23 cellular contexts compared by ENCODE assay signal in genomic region chr1:63659448-63659847, GRCh38.
A peak's percentile ranks its signal among the peaks of the same experiment; 100 is the strongest.
DNase-seq lines count a peak whose midpoint lies in the region; ATAC-seq and TF ChIP-seq lines count a peak whose summit lies in the region.
"Had no signal": no experiment of that assay in that cellular context is flagged by ENCODE, and none has a peak within 500 bp of the region (broad histone marks: within the 10 kb centered on the region; RNA-seq: fewer than 3 reads in every experiment).

No MANE protein-coding gene starts in this region.

- no peak overlapping the region for H3K4me3 Mint-ChIP-seq in T-helper 2 cell treated with Interferon-gamma antibody and Interleukin-4, amounts not matched to agents 5 μg/mL and 100 μg/mL, for 36 hours
- no peak overlapping the region for H3K4me3 Mint-ChIP-seq in WTC11
- no peak overlapping the region for H3K4me3 Mint-ChIP-seq in activated naive CD4-positive, alpha-beta T cell treated with anti-CD3 and anti-CD28 coated beads, Interleukin-2, amount 10 ng/mL, durations not matched to agents 7 days and 5 days
- H3K4me3 Mint-ChIP-seq: CD4-positive, alpha-beta memory T cell; HFFc6 had no signal

- H3K4me1 Mint-ChIP-seq in T-helper 2 cell treated with Interferon-gamma antibody and Interleukin-4, amounts not matched to agents 5 μg/mL and 100 μg/mL, for 36 hours (ENCODE audit: low read depth): peaks cover 41% of the 10 kb centered on the region
- H3K4me1 Mint-ChIP-seq in WTC11: peaks cover 29% of the 10 kb centered on the region
- H3K4me1 Mint-ChIP-seq in activated naive CD4-positive, alpha-beta T cell treated with anti-CD3 and anti-CD28 coated beads, Interleukin-2, amount 10 ng/mL, durations not matched to agents 7 days and 5 days: peaks cover 36% of the 10 kb centered on the region

- TF ChIP-seq CTCF in cardiac muscle cell (IDR thresholded peaks at IDR 0.05; ENCODE audit: low read depth, low read length) (no peak), right atrium auricular region (IDR thresholded peaks at IDR 0.05) (no peak), WTC11 (IDR thresholded peaks at IDR 0.05) (no peak), neutrophil (IDR thresholded peaks at IDR 0.05) (no peak)

- peaks cover 32% of the 10 kb centered on the region for H3K36me3 ChIP-seq in cardiac muscle cell
- H3K36me3 ChIP-seq in right atrium auricular region: peaks cover 20% of the 10 kb centered on the region
- H3K36me3 ChIP-seq in neutrophil: peaks cover 8% of the 10 kb centered on the region
- H3K36me3 ChIP-seq: BE2C, HAP-1 had no signal

- H3K27me3 ChIP-seq in cardiac muscle cell: no peaks in the 10 kb centered on the region
- no peaks in the 10 kb centered on the region for H3K27me3 ChIP-seq in right atrium auricular region
- H3K27me3 ChIP-seq in neutrophil: no peaks in the 10 kb centered on the region
- H3K27me3 ChIP-seq: BE2C had no signal

- POLR2A ChIA-PET in WTC11 (lab: Charles Lee): no interaction called here

- no peak overlapping the region for H3K4me3 ChIP-seq in cardiac muscle cell
- no peak overlapping the region for H3K4me3 ChIP-seq in right atrium auricular region
- peak overlapping the region; percentile 22 to 40 for H3K4me3 ChIP-seq in neutrophil (ENCODE audit: low read depth in 1 of 2, low read length in 1 of 2)
- H3K4me3 ChIP-seq: A549, HAP-1 had no signal

- peaks cover 72% of the 10 kb centered on the region for H3K36me3 Mint-ChIP-seq in T-helper 2 cell treated with Interferon-gamma antibody and Interleukin-4, amounts not matched to agents 5 μg/mL and 100 μg/mL, for 36 hours (ENCODE audit: low read depth)
- peaks cover 45% of the 10 kb centered on the region for H3K36me3 Mint-ChIP-seq in WTC11
- peaks cover 61% of the 10 kb centered on the region for H3K36me3 Mint-ChIP-seq in activated naive CD4-positive, alpha-beta T cell treated with anti-CD3 and anti-CD28 coated beads, Interleukin-2, amount 10 ng/mL, durations not matched to agents 7 days and 5 days

- peak overlapping the region; percentile 4 for H3K27ac Mint-ChIP-seq in T-helper 2 cell treated with Interferon-gamma antibody and Interleukin-4, amounts not matched to agents 5 μg/mL and 100 μg/mL, for 36 hours
- 0 out of 2 replicates have a peak overlapping the region, but pooled peaks have one; percentile 16 for H3K27ac Mint-ChIP-seq in WTC11
- no peak overlapping the region for H3K27ac Mint-ChIP-seq in activated naive CD4-positive, alpha-beta T cell treated with anti-CD3 and anti-CD28 coated beads, Interleukin-2, amount 10 ng/mL, durations not matched to agents 7 days and 5 days
- H3K27ac Mint-ChIP-seq: HFFc6 had no signal

- H3K27ac ChIP-seq in cardiac muscle cell: peak overlapping the region; percentile 1
- no peak overlapping the region for H3K27ac ChIP-seq in right atrium auricular region
- peak overlapping the region; percentile 92 for H3K27ac ChIP-seq in neutrophil
- H3K27ac ChIP-seq: A549 had no signal

- no peaks in the 10 kb centered on the region for H3K27me3 Mint-ChIP-seq in T-helper 2 cell treated with Interferon-gamma antibody and Interleukin-4, amounts not matched to agents 5 μg/mL and 100 μg/mL, for 36 hours (ENCODE audit: low read depth)
- H3K27me3 Mint-ChIP-seq in WTC11 (ENCODE audit: low read depth): no peaks in the 10 kb centered on the region
- no peaks in the 10 kb centered on the region for H3K27me3 Mint-ChIP-seq in activated naive CD4-positive, alpha-beta T cell treated with anti-CD3 and anti-CD28 coated beads, Interleukin-2, amount 10 ng/mL, durations not matched to agents 7 days and 5 days
- H3K27me3 Mint-ChIP-seq: CD4-positive, alpha-beta memory T cell had no signal

- H3K9me3 ChIP-seq in cardiac muscle cell (ENCODE audit: low read depth): no peaks in the 10 kb centered on the region
- H3K9me3 ChIP-seq in right atrium auricular region: no peaks in the 10 kb centered on the region
- H3K9me3 ChIP-seq in neutrophil: no peaks in the 10 kb centered on the region
- H3K9me3 ChIP-seq: A549, BE2C, HAP-1 had no signal

- no peak for ATAC-seq in WTC11
- ATAC-seq: A549 had no signal

- H3K4me1 ChIP-seq in cardiac muscle cell (ENCODE audit: low read depth) (no peaks in the 10 kb centered on the region), right atrium auricular region (peaks cover 0 to 15% of the 10 kb centered on the region in 2 donors), neutrophil (ENCODE audit: control insufficient read depth in 1 of 2, insufficient read depth in 1 of 2, low read depth in 1 of 2, low read length in 1 of 2) (peaks cover 23 to 37% of the 10 kb centered on the region in 2 experiments)
- H3K4me1 ChIP-seq: BE2C, HAP-1 had no signal

- no peak for DNase-seq in T-helper 2 cell treated with Interferon-gamma antibody and Interleukin-4, amounts not matched to agents 5 μg/mL and 100 μg/mL, for 36 hours (ENCODE audit: low spot score)
- no peak for DNase-seq in T-helper 2 cell
- no peak for DNase-seq in cardiac muscle cell (ENCODE audit: low read depth in 1 of 2, low spot score in 1 of 2)
- DNase-seq in right atrium auricular region (ENCODE audit: low spot score): no peak
- no peak for DNase-seq in WTC11 (ENCODE audit: low spot score)
- DNase-seq in SW 1271 (lab: John Stamatoyannopoulos, UW): no peak
- DNase-seq in activated naive CD4-positive, alpha-beta T cell treated with anti-CD3 and anti-CD28 coated beads, Interleukin-2, amount 10 ng/mL, durations not matched to agents 7 days and 5 days: no peak
- DNase-seq: 8988T; ACHN; AML-193; BE2C; C1 segment of cervical spinal cord; Calu3; CD4-positive, alpha-beta memory T cell; COR-L47; DMS53; DMS79 treated with DMSO at 0.1 percent for 48 hours; GF-D8; GOT3; HFFc6 had no signal

- CTCF ChIA-PET in WTC11 (lab: Charles Lee): no interaction called here
- CTCF ChIA-PET in activated naive CD4-positive, alpha-beta T cell treated with anti-CD3 and anti-CD28 coated beads, Interleukin-2, amount 10 ng/mL, durations not matched to agents 7 days and 5 days (lab: Charles Lee): no interaction called here

- H3K9me3 Mint-ChIP-seq in T-helper 2 cell treated with Interferon-gamma antibody and Interleukin-4, amounts not matched to agents 5 μg/mL and 100 μg/mL, for 36 hours: peaks cover 4% of the 10 kb centered on the region
- H3K9me3 Mint-ChIP-seq in WTC11: peaks cover 5% of the 10 kb centered on the region; the same call in 1 of the 2 replicates
- peaks cover 5% of the 10 kb centered on the region for H3K9me3 Mint-ChIP-seq in activated naive CD4-positive, alpha-beta T cell treated with anti-CD3 and anti-CD28 coated beads, Interleukin-2, amount 10 ng/mL, durations not matched to agents 7 days and 5 days
- H3K9me3 Mint-ChIP-seq: HFFc6 had no signal

TF ChIP-seq in WTC11, 78 proteins besides CTCF, POLR2A, EP300 and RAD21 (continues in another document):
- no peak for TF ChIP-seq ZSCAN18 (CRISPR knock-in tag; IDR thresholded peaks at IDR 0.05)
- no peak for TF ChIP-seq ZNF532 (CRISPR knock-in tag; IDR thresholded peaks at IDR 0.05; ENCODE audit: borderline replicate concordance)
- TF ChIP-seq ATF3 (CRISPR knock-in tag; conservative IDR thresholded peaks at IDR 0.05): no peak
- TF ChIP-seq ZNF138 (CRISPR knock-in tag; conservative IDR thresholded peaks at IDR 0.05): no peak
- TF ChIP-seq IRF1 (CRISPR knock-in tag; IDR thresholded peaks at IDR 0.05): no peak

Comparison
In these comparisons a context has a peak if more than half of its experiments do, and no peak if none do; other contexts are left out.
1. H3K27ac ChIP-seq: peak in cardiac muscle cell (single experiment) and neutrophil (single experiment); none in right atrium auricular region (0 of 2).
2. H3K4me3 ChIP-seq: peak in neutrophil (2 of 2); none in cardiac muscle cell (single experiment) and right atrium auricular region (0 of 2).